ENCODE assay signal across 14 cellular contexts in genomic region chr4:184261246-184261645, GRCh38. TPM values are rescaled to one million over a fixed set of nuclear protein-coding genes. Genes with fewer than 3 reads are reported as not detected.
DNase-seq lines count a peak whose midpoint lies in the region; ATAC-seq and TF ChIP-seq lines count a peak whose summit lies in the region.
"Had no signal": no experiment of that assay in that cellular context is flagged by ENCODE, and none has a peak within 500 bp of the region (broad histone marks: within the 10 kb centered on the region; RNA-seq: fewer than 3 reads in every experiment).

No MANE protein-coding gene starts in this region.

- H3K4me1 ChIP-seq in esophagus muscularis mucosa = peaks cover 0 to 5% (median 2%) of the 10 kb centered on the region in 4 donors
- H3K4me1 ChIP-seq in right lobe of liver = no peaks in the 10 kb centered on the region
- H3K4me1 ChIP-seq: Caco-2, HAP-1 had no signal

- H3K4me3 ChIP-seq in esophagus muscularis mucosa = no peak overlapping the region
- H3K4me3 ChIP-seq in right lobe of liver = no peak overlapping the region
- H3K4me3 ChIP-seq: GM23248, HAP-1 had no signal

- no peaks in the 10 kb centered on the region for H3K36me3 ChIP-seq in esophagus muscularis mucosa
- no peaks in the 10 kb centered on the region for H3K36me3 ChIP-seq in right lobe of liver
- H3K36me3 ChIP-seq: HAP-1 had no signal

- H3K4me3 Mint-ChIP-seq in activated CD8-positive, alpha-beta T cell treated with anti-CD3 and anti-CD28 coated beads, Interleukin-2, amount 10 ng/mL, durations not matched to agents 7 days and 5 days = no peak overlapping the region
- H3K4me3 Mint-ChIP-seq in activated CD8-positive, alpha-beta T cell treated with anti-CD3 and anti-CD28 coated beads for 36 hours = no peak overlapping the region
- H3K4me3 Mint-ChIP-seq: CD4-positive, alpha-beta T cell had no signal

- TF ChIP-seq POLR2A in esophagus muscularis mucosa (IDR thresholded peaks at IDR 0.05; ENCODE audit: low read depth) (no peak), right lobe of liver (IDR thresholded peaks at IDR 0.05) (no peak)

- no peaks in the 10 kb centered on the region for H3K9me3 Mint-ChIP-seq in activated CD8-positive, alpha-beta T cell treated with anti-CD3 and anti-CD28 coated beads, Interleukin-2, amount 10 ng/mL, durations not matched to agents 7 days and 5 days (ENCODE audit: insufficient read depth)
- H3K9me3 Mint-ChIP-seq in activated CD8-positive, alpha-beta T cell treated with anti-CD3 and anti-CD28 coated beads for 36 hours = no peaks in the 10 kb centered on the region
- H3K9me3 Mint-ChIP-seq: CD4-positive, alpha-beta T cell had no signal

- H3K4me1 Mint-ChIP-seq in activated CD8-positive, alpha-beta T cell treated with anti-CD3 and anti-CD28 coated beads, Interleukin-2, amount 10 ng/mL, durations not matched to agents 7 days and 5 days (ENCODE audit: low read depth) = peaks cover 24% of the 10 kb centered on the region
- peaks cover 26% of the 10 kb centered on the region for H3K4me1 Mint-ChIP-seq in activated CD8-positive, alpha-beta T cell treated with anti-CD3 and anti-CD28 coated beads for 36 hours (ENCODE audit: low read depth)

- CTCF ChIA-PET in activated CD8-positive, alpha-beta T cell treated with anti-CD3 and anti-CD28 coated beads, Interleukin-2, amount 10 ng/mL, durations not matched to agents 7 days and 5 days (lab: Charles Lee) = interaction anchor here (0.7 to 2.5 kb wide), 4 partner anchors 10 to 473 kb away, joined by 3 to 13 read pairs (median 4); partner anchors contain the start of gene CENPU
- CTCF ChIA-PET in activated CD8-positive, alpha-beta T cell treated with anti-CD3 and anti-CD28 coated beads for 36 hours (lab: Charles Lee) = interaction anchor here (0.7 to 6.3 kb wide), 5 partner anchors 8 to 392 kb away, joined by 3 to 63 read pairs (median 4); no protein-coding TSS in a partner anchor

- no peaks in the 10 kb centered on the region for H3K36me3 Mint-ChIP-seq in activated CD8-positive, alpha-beta T cell treated with anti-CD3 and anti-CD28 coated beads, Interleukin-2, amount 10 ng/mL, durations not matched to agents 7 days and 5 days (ENCODE audit: low read depth)
- no peaks in the 10 kb centered on the region for H3K36me3 Mint-ChIP-seq in activated CD8-positive, alpha-beta T cell treated with anti-CD3 and anti-CD28 coated beads for 36 hours (ENCODE audit: low read depth)

- WGBS in esophagus muscularis mucosa = 83% methylated on average over 5 of the region's 5 CpGs
- WGBS in right lobe of liver (ENCODE audit: insufficient coverage, low coverage, low lambda C conversion rate, missing lambda C conversion rate) = 48% methylated on average over 5 of the region's 5 CpGs

- DNase-seq in activated CD8-positive, alpha-beta T cell treated with anti-CD3 and anti-CD28 coated beads, Interleukin-2, amount 10 ng/mL, durations not matched to agents 7 days and 5 days = peak; percentile 13
- no peak for DNase-seq in activated CD8-positive, alpha-beta T cell treated with anti-CD3 and anti-CD28 coated beads for 36 hours
- DNase-seq in Kasumi-1 (lab: John Stamatoyannopoulos, UW) (peak; percentile 22 to 24), esophagus muscularis mucosa (ENCODE audit: extremely low spot score) (peak; percentile 5), right lobe of liver (no peak), putamen (ENCODE audit: low spot score) (no peak)
- DNase-seq: ACHN; Caco-2; CD4-positive, alpha-beta T cell; GM23248 had no signal

- no peak overlapping the region for H3K27ac ChIP-seq in esophagus muscularis mucosa (replicated peaks in 1 of 4)
- no peak overlapping the region for H3K27ac ChIP-seq in right lobe of liver
- H3K27ac ChIP-seq: C4-2B, GM23248 had no signal

- TF ChIP-seq EP300 in esophagus muscularis mucosa (IDR thresholded peaks at IDR 0.05) = no peak

- H3K9me3 ChIP-seq in esophagus muscularis mucosa (no peaks in the 10 kb centered on the region), right lobe of liver (no peaks in the 10 kb centered on the region)
- H3K9me3 ChIP-seq: Caco-2, HAP-1 had no signal

- no peak for TF ChIP-seq CTCF in activated CD8-positive, alpha-beta T cell treated with anti-CD3 and anti-CD28 coated beads for 36 hours (IDR thresholded peaks at IDR 0.05)
- TF ChIP-seq CTCF in esophagus muscularis mucosa (IDR thresholded peaks at IDR 0.05) (no peak), right lobe of liver (IDR thresholded peaks at IDR 0.05) (no peak)

- ATAC-seq in activated CD8-positive, alpha-beta T cell treated with anti-CD3 and anti-CD28 coated beads, Interleukin-2, amount 10 ng/mL, durations not matched to agents 7 days and 5 days = no peak
- no peak for ATAC-seq in activated CD8-positive, alpha-beta T cell treated with anti-CD3 and anti-CD28 coated beads for 36 hours
- ATAC-seq in right lobe of liver = no peak

- POLR2A ChIA-PET in activated CD8-positive, alpha-beta T cell treated with anti-CD3 and anti-CD28 coated beads, Interleukin-2, amount 10 ng/mL, durations not matched to agents 7 days and 5 days (lab: Charles Lee) = no interaction called here
- POLR2A ChIA-PET in activated CD8-positive, alpha-beta T cell treated with anti-CD3 and anti-CD28 coated beads for 36 hours (lab: Charles Lee) = interaction anchor here (0.7 to 0.8 kb wide), 2 partner anchors 23 to 1930 kb away, joined by 3 to 4 read pairs; no protein-coding TSS in a partner anchor

- intact Hi-C loops in activated CD8-positive, alpha-beta T cell treated with anti-CD3 and anti-CD28 coated beads for 36 hours (cut with micrococcal nuclease) = loop anchor here (10.0 kb wide), 1 partner anchor 54 kb away; no protein-coding TSS in a partner anchor
- intact Hi-C loops in esophagus muscularis mucosa (cut with DNase I) = loop anchor here (5.0 kb wide), 2 partner anchors 216 to 386 kb away; partner anchors contain the start of genes CASP3 and PRIMPOL
- intact Hi-C loops in right lobe of liver (cut with DNase I) = no loop called here

- peaks cover 0 to 10% (median 0%) of the 10 kb centered on the region in 4 donors for H3K27me3 ChIP-seq in esophagus muscularis mucosa
- no peaks in the 10 kb centered on the region for H3K27me3 ChIP-seq in right lobe of liver

- H3K27ac Mint-ChIP-seq in activated CD8-positive, alpha-beta T cell treated with anti-CD3 and anti-CD28 coated beads, Interleukin-2, amount 10 ng/mL, durations not matched to agents 7 days and 5 days = no peak overlapping the region
- H3K27ac Mint-ChIP-seq in activated CD8-positive, alpha-beta T cell treated with anti-CD3 and anti-CD28 coated beads for 36 hours = no peak overlapping the region
- H3K27ac Mint-ChIP-seq: CD4-positive, alpha-beta T cell had no signal

- no peaks in the 10 kb centered on the region for H3K27me3 Mint-ChIP-seq in activated CD8-positive, alpha-beta T cell treated with anti-CD3 and anti-CD28 coated beads, Interleukin-2, amount 10 ng/mL, durations not matched to agents 7 days and 5 days (ENCODE audit: low read depth)
- H3K27me3 Mint-ChIP-seq in activated CD8-positive, alpha-beta T cell treated with anti-CD3 and anti-CD28 coated beads for 36 hours = no peaks in the 10 kb centered on the region
- H3K27me3 Mint-ChIP-seq: CD4-positive, alpha-beta T cell had no signal

RNA-seq across cellular contexts. Expression of gene ENPP6, which starts 43.6 kb away (rescaled TPM):
- under 1 TPM; 0.18 to 0.87 TPM for total RNA-seq in activated CD8-positive, alpha-beta T cell treated with anti-CD3 and anti-CD28 coated beads, Interleukin-2, amount 10 ng/mL, durations not matched to agents 7 days and 5 days
- total RNA-seq in activated CD8-positive, alpha-beta T cell treated with anti-CD3 and anti-CD28 coated beads for 36 hours = under 1 TPM; 0.27 to 0.40 TPM
- total RNA-seq in esophagus muscularis mucosa (1 to 10 TPM in 1 of 4 donors, under 1 TPM in 3; 0.42 to 1.1 (median 0.92) TPM), right lobe of liver (under 1 TPM in 2 of 6 experiments, not detected in 4; 0.06 to 0.42 TPM)
- total RNA-seq: Caco-2; CD4-positive, alpha-beta T cell; GM23248; H4; HT-29 had no signal

Comparison
In these comparisons a context has a peak if more than half of its experiments do, and no peak if none do; other contexts are left out.
1. DNase-seq: peak in activated CD8-positive, alpha-beta T cell treated with anti-CD3 and anti-CD28 coated beads, Interleukin-2, amount 10 ng/mL, durations not matched to agents 7 days and 5 days (single experiment), Kasumi-1 (2 of 2) and esophagus muscularis mucosa (single experiment); none in activated CD8-positive, alpha-beta T cell treated with anti-CD3 and anti-CD28 coated beads for 36 hours (single experiment), right lobe of liver (0 of 3) and putamen (single experiment).
2. intact Hi-C loops: an anchor here in activated CD8-positive, alpha-beta T cell treated with anti-CD3 and anti-CD28 coated beads for 36 hours (10.0 kb wide) and esophagus muscularis mucosa (5.0 kb wide); none called in right lobe of liver.